In the genomic region with DNA sequence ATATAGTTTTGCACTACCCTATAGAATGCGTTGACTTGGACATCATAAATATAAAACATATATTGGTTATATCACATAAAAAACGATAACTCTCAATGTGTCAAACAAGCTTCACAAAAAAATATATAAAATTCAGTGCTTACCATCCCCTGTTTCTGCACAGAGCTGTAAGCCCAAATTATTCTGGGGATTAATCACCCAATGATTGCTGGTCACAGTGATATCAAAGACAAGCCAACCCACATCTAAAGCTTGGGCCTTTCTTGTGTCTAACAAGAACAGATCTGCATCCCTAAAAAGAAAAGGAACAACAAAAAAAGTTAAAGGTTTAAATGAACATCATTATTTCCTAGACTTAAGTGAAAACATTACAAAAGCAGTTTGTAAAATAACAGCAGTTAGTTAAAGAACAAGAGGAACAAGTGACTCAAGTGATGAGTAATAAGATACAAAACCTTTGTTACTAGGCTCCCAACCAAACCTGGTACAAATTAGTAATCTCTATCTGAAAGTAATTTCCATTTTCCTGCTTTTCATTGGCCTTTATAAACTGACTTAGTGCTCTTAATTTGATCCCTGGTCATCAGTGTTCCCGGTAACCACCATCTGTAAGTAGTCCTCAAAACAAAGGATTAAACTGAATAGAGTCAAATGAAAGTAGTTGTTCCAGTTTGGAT, we compare ENCODE assay signal across 18 cellular contexts.
A peak's percentile ranks its signal among the peaks of the same experiment; 100 is the strongest.
DNase-seq lines count a peak whose midpoint lies in the region; ATAC-seq and TF ChIP-seq lines count a peak whose summit lies in the region.
"Had no signal": no experiment of that assay in that cellular context is flagged by ENCODE, and none has a peak within 500 bp of the region (broad histone marks: within the 10 kb centered on the region; RNA-seq: fewer than 3 reads in every experiment).

No MANE protein-coding gene starts in this region.

- no peaks in the 10 kb centered on the region for H3K4me1 ChIP-seq in Caco-2
- H3K4me1 ChIP-seq in spleen: no peaks in the 10 kb centered on the region

- no TSS peak for BruUV-seq in Calu3 (replicated peaks; lab: Mats Ljungman, UMichigan)
- no TSS peak for BruUV-seq in Caco-2 (replicated peaks; lab: Mats Ljungman, UMichigan)

- H3K4me3 ChIP-seq in choroid plexus epithelial cell (ENCODE audit: low read depth, low read length) (no peak overlapping the region), Caco-2 (ENCODE audit: low read depth, low read length) (no peak overlapping the region), spleen (no peak overlapping the region)
- H3K4me3 ChIP-seq: coronary artery had no signal

- H3K9me3 ChIP-seq in Caco-2 (no peaks in the 10 kb centered on the region), spleen (peaks cover 0 to 6% (median 0%) of the 10 kb centered on the region in 8 donors)

- no peak for TF ChIP-seq CTCF in Calu3 (IDR thresholded peaks at IDR 0.05; ENCODE audit: unreplicated experiment)
- no peak for TF ChIP-seq CTCF in choroid plexus epithelial cell (conservative IDR thresholded peaks at IDR 0.05; ENCODE audit: low read depth, low read length)
- no peak for TF ChIP-seq CTCF in Caco-2 (IDR thresholded peaks at IDR 0.05; ENCODE audit: insufficient read depth in 1 of 2, low read depth in 1 of 2, low read length in 1 of 2, severe bottlenecking in 1 of 2, unreplicated experiment in 1 of 2)
- TF ChIP-seq CTCF in spleen (IDR thresholded peaks at IDR 0.05 in 8 of 11, conservative IDR thresholded peaks at IDR 0.05 in 3 of 11): no peak

- WGBS in spleen, 5 donors: 81 to 94% (median 89%) methylated on average over 3 of the region's 3 CpGs

- POLR2A ChIA-PET in Caco-2 (lab: Charles Lee): no interaction called here

- H3K36me3 ChIP-seq in Caco-2 (ENCODE audit: control insufficient read depth, insufficient read depth, low read length) (no peaks in the 10 kb centered on the region), spleen (no peaks in the 10 kb centered on the region)

- H3K9me3 Mint-ChIP-seq in Calu3 (ENCODE audit: low read depth, unreplicated experiment) (no peaks in the 10 kb centered on the region), Caco-2 (ENCODE audit: unreplicated experiment) (no peaks in the 10 kb centered on the region)

- ATAC-seq in GM19463 (IDR thresholded peaks at IDR 0.05; ENCODE audit: unreplicated experiment): no peak
- ATAC-seq: activated CD8-positive, alpha-beta T cell treated with anti-CD3 and anti-CD28 coated beads for 36 hours; CD8-positive, alpha-beta T cell; left lobe of liver; naive thymus-derived CD8-positive, alpha-beta T cell; right cardiac atrium had no signal

- H3K4me3 Mint-ChIP-seq in Calu3 (ENCODE audit: low read depth, unreplicated experiment) (no peak overlapping the region), Caco-2 (ENCODE audit: unreplicated experiment) (no peak overlapping the region)
- H3K4me3 Mint-ChIP-seq: activated CD8-positive, alpha-beta T cell treated with anti-CD3 and anti-CD28 coated beads for 36 hours; CD8-positive, alpha-beta T cell; naive thymus-derived CD8-positive, alpha-beta T cell had no signal

- H3K27ac ChIP-seq in spleen: no peak overlapping the region
- H3K27ac ChIP-seq: coronary artery had no signal

- H3K27me3 ChIP-seq in Caco-2 (replicated peaks; ENCODE audit: control insufficient read depth, insufficient read depth, low read length) (no peaks in the 10 kb centered on the region), spleen (replicated peaks in 1 of 7) (no peaks in the 10 kb centered on the region)

- H3K36me3 Mint-ChIP-seq in Calu3 (ENCODE audit: insufficient read depth, unreplicated experiment): no peaks in the 10 kb centered on the region
- H3K36me3 Mint-ChIP-seq in Caco-2 (ENCODE audit: insufficient read depth, unreplicated experiment): no peaks in the 10 kb centered on the region
- H3K36me3 Mint-ChIP-seq: CD8-positive, alpha-beta T cell; naive thymus-derived CD8-positive, alpha-beta T cell had no signal

- intact Hi-C loops in Calu3 (cut with micrococcal nuclease; ENCODE audit: unreplicated experiment): no loop called here
- intact Hi-C loops in Caco-2 (cut with micrococcal nuclease; ENCODE audit: unreplicated experiment): no loop called here
- intact Hi-C loops in spleen (cut with DNase I; ENCODE audit: low total_unique reads): no loop called here

- no peaks in the 10 kb centered on the region for H3K4me1 Mint-ChIP-seq in Calu3 (ENCODE audit: low read depth, unreplicated experiment)
- H3K4me1 Mint-ChIP-seq in Caco-2 (ENCODE audit: low read depth, unreplicated experiment): no peaks in the 10 kb centered on the region
- H3K4me1 Mint-ChIP-seq: naive thymus-derived CD8-positive, alpha-beta T cell had no signal

- H3K27ac Mint-ChIP-seq in Calu3 (ENCODE audit: unreplicated experiment): peak overlapping the region; percentile 25
- H3K27ac Mint-ChIP-seq in Caco-2 (ENCODE audit: unreplicated experiment): no peak overlapping the region
- H3K27ac Mint-ChIP-seq: activated CD8-positive, alpha-beta T cell treated with anti-CD3 and anti-CD28 coated beads for 36 hours; CD8-positive, alpha-beta T cell; naive thymus-derived CD8-positive, alpha-beta T cell had no signal

- CTCF ChIA-PET in Calu3 (lab: Charles Lee): interaction anchor here (0.5 kb wide), 1 partner anchor 19 kb away, joined by 4 read pairs; no protein-coding TSS in a partner anchor
- CTCF ChIA-PET in Caco-2 (lab: Charles Lee): no interaction called here

- TF ChIP-seq POLR2A in spleen (IDR thresholded peaks at IDR 0.05): no peak

- no peak for DNase-seq in Calu3
- peak; percentile 73 for DNase-seq in HT1080 (ENCODE audit: low read depth)
- peak; percentile 55 for DNase-seq in choroid plexus epithelial cell (ENCODE audit: low read depth)
- peak; percentile 85 for DNase-seq in kidney tubule cell (ENCODE audit: low spot score)
- no peak for DNase-seq in activated CD4-positive, alpha-beta T cell treated with anti-CD3 and anti-CD28 coated beads for 4 hours
- DNase-seq in Caco-2: no peak
- DNase-seq in spleen: no peak
- DNase-seq: activated CD8-positive, alpha-beta T cell treated with anti-CD3 and anti-CD28 coated beads for 36 hours; activated naive CD4-positive, alpha-beta T cell; CD8-positive, alpha-beta T cell; head of caudate nucleus; Karpas-422; naive thymus-derived CD8-positive, alpha-beta T cell; NCI-H2171 treated with DMSO at 0.1 percent for 48 hours; right cardiac atrium had no signal

- H3K27me3 Mint-ChIP-seq in Calu3 (ENCODE audit: unreplicated experiment): no peaks in the 10 kb centered on the region
- no peaks in the 10 kb centered on the region for H3K27me3 Mint-ChIP-seq in Caco-2 (ENCODE audit: insufficient read depth, unreplicated experiment)
- H3K27me3 Mint-ChIP-seq: activated CD8-positive, alpha-beta T cell treated with anti-CD3 and anti-CD28 coated beads for 36 hours; naive thymus-derived CD8-positive, alpha-beta T cell had no signal

Comparison
In these comparisons a context has a peak if more than half of its experiments do, and no peak if none do; other contexts are left out.
1. DNase-seq: peak in HT1080 (single experiment), choroid plexus epithelial cell (single experiment) and kidney tubule cell (single experiment); none in Calu3 (single experiment), activated CD4-positive, alpha-beta T cell treated with anti-CD3 and anti-CD28 coated beads for 4 hours (0 of 2), Caco-2 (0 of 2) and spleen (single experiment).